8 cellular contexts compared by ENCODE assay signal in the genomic region with DNA sequence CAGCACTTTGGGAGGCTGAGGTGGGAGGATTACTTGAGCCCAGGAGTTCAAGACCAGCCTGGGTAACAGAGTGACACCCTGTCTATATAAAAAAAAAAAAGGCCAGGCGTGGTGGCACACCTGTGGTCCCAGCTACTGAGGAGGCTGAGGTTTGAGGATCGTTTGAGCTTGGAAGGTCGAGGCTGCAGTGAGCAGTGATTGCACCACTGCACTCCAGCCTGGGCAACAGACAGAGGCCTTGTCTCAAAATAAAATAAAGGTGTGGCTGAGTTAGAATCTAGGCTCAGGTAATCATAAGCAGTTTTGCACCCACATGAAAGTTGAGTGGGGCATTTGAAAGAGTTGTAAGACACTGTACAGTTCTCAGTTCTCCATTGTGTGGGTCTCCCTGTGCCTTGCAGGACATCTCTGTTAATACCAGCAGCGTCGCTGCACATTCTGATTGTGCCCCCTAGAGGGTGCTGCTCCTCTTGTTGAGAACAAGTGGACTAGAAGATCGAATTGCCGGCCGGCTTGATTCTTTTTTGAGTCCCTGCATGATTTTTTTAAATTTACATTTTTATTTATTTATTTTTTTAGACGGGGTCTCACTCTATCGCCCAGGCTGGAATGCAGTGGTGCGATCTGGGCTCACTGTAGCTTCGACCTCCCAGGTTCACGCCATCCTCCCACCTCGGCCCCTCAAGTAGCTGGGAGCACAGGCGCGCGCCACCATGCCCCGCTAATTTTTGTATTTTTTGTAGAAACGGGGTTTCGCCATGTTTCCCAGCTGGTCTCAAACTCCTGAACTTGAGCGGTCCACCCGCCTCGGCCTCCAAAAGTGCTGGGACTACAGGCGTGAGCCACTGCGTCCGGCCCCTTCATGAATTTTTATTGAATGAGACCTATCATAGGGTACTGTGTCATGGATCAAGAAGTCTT.
DNase-seq lines count a peak whose midpoint lies in the region; ATAC-seq and TF ChIP-seq lines count a peak whose summit lies in the region.

No MANE protein-coding gene starts in this region.

- no peak overlapping the region for H3K4me3 ChIP-seq in CD8-positive, alpha-beta T cell (ENCODE audit: low read depth, low read length)

- POLR2A ChIA-PET in CD8-positive, alpha-beta T cell (lab: Charles Lee): no interaction called here

- intact Hi-C loops in CD8-positive, alpha-beta T cell (cut with DNase I, micrococcal nuclease): loop anchor here (1.0 to 10.0 kb wide), 3 partner anchors 98 to 1791 kb away; no protein-coding TSS in a partner anchor
- intact Hi-C loops in activated CD4-positive, alpha-beta T cell treated with anti-CD3 and anti-CD28 coated beads, Interleukin-2, amount 10 ng/mL, durations not matched to agents 24 days and 14 days (cut with micrococcal nuclease): no loop called here

- H3K9me3 ChIP-seq in CD8-positive, alpha-beta T cell (ENCODE audit: low read length): no peaks in the 10 kb centered on the region

- CTCF ChIA-PET in CD8-positive, alpha-beta T cell (lab: Charles Lee): interaction anchor here (1.2 to 1.5 kb wide), 3 partner anchors 12 to 98 kb away, joined by 3 to 8 read pairs (median 4); no protein-coding TSS in a partner anchor

- peak; percentile 49 for ATAC-seq in CD8-positive, alpha-beta T cell
- ATAC-seq in GM19324 (IDR thresholded peaks at IDR 0.05; ENCODE audit: low FRiP score, unreplicated experiment) (peak; percentile 91), HG03354 (IDR thresholded peaks at IDR 0.05; ENCODE audit: poor library complexity, severe bottlenecking, unreplicated experiment) (peak; percentile 99)

- H3K36me3 ChIP-seq in CD8-positive, alpha-beta T cell (ENCODE audit: insufficient read depth, low read length): no peaks in the 10 kb centered on the region

- H3K4me3 Mint-ChIP-seq in CD8-positive, alpha-beta T cell: no peak overlapping the region
- no peak overlapping the region for H3K4me3 Mint-ChIP-seq in activated CD4-positive, alpha-beta T cell treated with anti-CD3 and anti-CD28 coated beads, Interleukin-2, amount 10 ng/mL, durations not matched to agents 24 days and 14 days

- no peaks in the 10 kb centered on the region for H3K27me3 ChIP-seq in CD8-positive, alpha-beta T cell (ENCODE audit: insufficient read depth, low read length)

- H3K27me3 Mint-ChIP-seq in CD8-positive, alpha-beta T cell (ENCODE audit: low read depth): no peaks in the 10 kb centered on the region
- no peaks in the 10 kb centered on the region for H3K27me3 Mint-ChIP-seq in activated CD4-positive, alpha-beta T cell treated with anti-CD3 and anti-CD28 coated beads, Interleukin-2, amount 10 ng/mL, durations not matched to agents 24 days and 14 days

- H3K27ac ChIP-seq in CD8-positive, alpha-beta T cell (ENCODE audit: low read depth, low read length): no peak overlapping the region

- H3K4me1 ChIP-seq in CD8-positive, alpha-beta T cell (ENCODE audit: insufficient read depth, low read length): no peaks in the 10 kb centered on the region

- peak; percentile 51 for TF ChIP-seq CTCF in CD8-positive, alpha-beta T cell (IDR thresholded peaks at IDR 0.05)

- no peaks in the 10 kb centered on the region for H3K9me3 Mint-ChIP-seq in CD8-positive, alpha-beta T cell
- H3K9me3 Mint-ChIP-seq in activated CD4-positive, alpha-beta T cell treated with anti-CD3 and anti-CD28 coated beads, Interleukin-2, amount 10 ng/mL, durations not matched to agents 24 days and 14 days: no peaks in the 10 kb centered on the region

- DNase-seq in CD8-positive, alpha-beta T cell: peak; percentile 12 to 58 (median 34)
- DNase-seq in NCI-H524 (lab: John Stamatoyannopoulos, UW) (peak; percentile 26 to 85), midbrain (lab: John Stamatoyannopoulos, UW) (peak; percentile 30)
- DNase-seq in activated CD4-positive, alpha-beta T cell treated with anti-CD3 and anti-CD28 coated beads, Interleukin-2, amount 10 ng/mL, durations not matched to agents 24 days and 14 days: peak; percentile 86
- peak; percentile 25 for DNase-seq in effector CD4-positive, alpha-beta T cell
- DNase-seq in stimulated activated naive CD4-positive, alpha-beta T cell treated with Interleukin-2 at 50 U/mL for 16 hours (lab: John Stamatoyannopoulos, UW): peak; percentile 35

- no peak overlapping the region for H3K27ac Mint-ChIP-seq in CD8-positive, alpha-beta T cell
- no peak overlapping the region for H3K27ac Mint-ChIP-seq in activated CD4-positive, alpha-beta T cell treated with anti-CD3 and anti-CD28 coated beads, Interleukin-2, amount 10 ng/mL, durations not matched to agents 24 days and 14 days

- no peaks in the 10 kb centered on the region for H3K4me1 Mint-ChIP-seq in CD8-positive, alpha-beta T cell (ENCODE audit: low read depth)
- H3K4me1 Mint-ChIP-seq in activated CD4-positive, alpha-beta T cell treated with anti-CD3 and anti-CD28 coated beads, Interleukin-2, amount 10 ng/mL, durations not matched to agents 24 days and 14 days: no peaks in the 10 kb centered on the region

- no peaks in the 10 kb centered on the region for H3K36me3 Mint-ChIP-seq in CD8-positive, alpha-beta T cell
- H3K36me3 Mint-ChIP-seq in activated CD4-positive, alpha-beta T cell treated with anti-CD3 and anti-CD28 coated beads, Interleukin-2, amount 10 ng/mL, durations not matched to agents 24 days and 14 days (ENCODE audit: low read depth): no peaks in the 10 kb centered on the region

Comparison
In these comparisons a context has a peak if more than half of its experiments do, and no peak if none do; other contexts are left out.
1. ATAC-seq: peak in every context shown above with its lines; median percentile 99 in HG03354; 91 in GM19324; 49 in CD8-positive, alpha-beta T cell.
2. DNase-seq: peak in every context shown above with its lines; median percentile 86 in activated CD4-positive, alpha-beta T cell treated with anti-CD3 and anti-CD28 coated beads, Interleukin-2, amount 10 ng/mL, durations not matched to agents 24 days and 14 days; 56 in NCI-H524; 35 in stimulated activated naive CD4-positive, alpha-beta T cell treated with Interleukin-2 at 50 U/mL for 16 hours; 34 in CD8-positive, alpha-beta T cell; 30 in midbrain; 25 in effector CD4-positive, alpha-beta T cell.